2 cellular contexts compared by ENCODE assay signal in genomic region chr15:92869977-92870644, GRCh38.
TF ChIP-seq lines count a peak whose summit lies in the region.

No MANE protein-coding gene starts in this region.

TF ChIP-seq in GM23338, 12 proteins besides CTCF, POLR2A, EP300 and RAD21 (continued from another document):
- TF ChIP-seq EZH2 (IDR thresholded peaks at IDR 0.05; ENCODE audit: low read depth, unreplicated experiment): no peak
- no peak for TF ChIP-seq REST (IDR thresholded peaks at IDR 0.05; ENCODE audit: unreplicated experiment)
- TF ChIP-seq ZNF331 (CRISPR knock-in tag; IDR thresholded peaks at IDR 0.05; ENCODE audit: low read depth): no peak
- no peak for TF ChIP-seq STAT1 (IDR thresholded peaks at IDR 0.05; ENCODE audit: unreplicated experiment)

TF ChIP-seq in SK-N-SH, 30 proteins besides CTCF, POLR2A, EP300 and RAD21:
- TF ChIP-seq RXRA (IDR thresholded peaks at IDR 0.05; ENCODE audit: borderline replicate concordance, low read depth) (no peak), YY1 (IDR thresholded peaks at IDR 0.05; ENCODE audit: low read depth) (no peak), GABPA (IDR thresholded peaks at IDR 0.05; ENCODE audit: low read depth) (no peak), NFIC (IDR thresholded peaks at IDR 0.05; ENCODE audit: borderline replicate concordance) (peak; percentile 27; the same call in 1 of the 2 replicates)
TF ChIP-seq in SK-N-SH: peak in this region for 1.
